Comparison of ENCODE assay signal across 26 cellular contexts in genomic region chr9:132894857-132895846, GRCh38. TPM values are rescaled to one million over a fixed set of nuclear protein-coding genes. Genes with fewer than 3 reads are reported as not detected.
DNase-seq lines count a peak whose midpoint lies in the region; ATAC-seq and TF ChIP-seq lines count a peak whose summit lies in the region.
"Had no signal": no experiment of that assay in that cellular context is flagged by ENCODE, and none has a peak within 500 bp of the region (broad histone marks: within the 10 kb centered on the region; RNA-seq: fewer than 3 reads in every experiment).

No MANE protein-coding gene starts in this region.

- H3K27me3 ChIP-seq in IMR-90 (ENCODE audit: control insufficient read depth, insufficient read depth, low read length) (no peaks in the 10 kb centered on the region), ovary (no peaks in the 10 kb centered on the region)
- H3K27me3 ChIP-seq: heart right ventricle, SJSA1 had no signal

- H3K79me1 ChIP-seq in IMR-90 (ENCODE audit: low read depth in 1 of 2, low read length in 2 of 2): no peaks in the 10 kb centered on the region

- dilution Hi-C loops in IMR-90 (cut with HindIII; ENCODE audit: low sequenced_read_pairs, unreplicated experiment): no loop called here

- POLR2A ChIA-PET in IMR-90 (lab: Charles Lee; ENCODE audit: unreplicated experiment): no interaction called here

- H4K91ac ChIP-seq in IMR-90 (ENCODE audit: insufficient read depth, low read depth, low read length): no peak overlapping the region

- H3K9me1 ChIP-seq in IMR-90 (ENCODE audit: insufficient read depth, low read length): no peaks in the 10 kb centered on the region

- no peak overlapping the region for H2BK5ac ChIP-seq in IMR-90 (ENCODE audit: low read depth, low read length, poor library complexity, severe bottlenecking)

- TF ChIP-seq EP300 in ovary (IDR thresholded peaks at IDR 0.05): no peak

- no peak overlapping the region for H4K8ac ChIP-seq in IMR-90 (ENCODE audit: low read depth in 2 of 2, low read length in 2 of 2)

- H3K4me2 ChIP-seq in IMR-90 (ENCODE audit: low read depth, low read length): no peak overlapping the region

- H3K56ac ChIP-seq in IMR-90 (ENCODE audit: extremely low read depth, insufficient read depth, low read length): no peak overlapping the region

- H3K4me1 ChIP-seq in IMR-90 (ENCODE audit: control insufficient read depth, insufficient read depth, low read length) (no peaks in the 10 kb centered on the region), ovary (ENCODE audit: insufficient read depth) (peaks cover 2% of the 10 kb centered on the region)
- H3K4me1 ChIP-seq: HAP-1, prostate gland, SJSA1 had no signal

- no peak for DNase-seq in IMR-90
- peak; percentile 47 for DNase-seq in NCI-H2196 (lab: John Stamatoyannopoulos, UW; ENCODE audit: unreplicated experiment)
- no peak for DNase-seq in substantia nigra (lab: John Stamatoyannopoulos, UW)
- DNase-seq in activated T-helper 1 cell treated with anti-CD3 and anti-CD28 coated beads, Interleukin-12 subunit alpha, Interleukin-12 subunit beta, Interleukin-2, Interleukin-4 antibody, amounts not matched to agents 30 ng/mL and 10 ng/mL and 1 ng/mL, durations not matched to agents 14 hours and 24 hours and 36 hours (ENCODE audit: low spot score): no peak
- no peak for DNase-seq in ovary
- DNase-seq in activated CD4-positive, CD25-positive, alpha-beta regulatory T cell (lab: John Stamatoyannopoulos, UW): no peak
- DNase-seq: activated B cell treated with CpG ODN at 0.5 μM for 24 hours; activated CD8-positive, alpha-beta T cell treated with anti-CD3 and anti-CD28 coated beads, Interleukin-2, amount 10 ng/mL, durations not matched to agents 7 days and 5 days; activated T-cell treated with anti-CD3 and anti-CD28 coated beads, Interleukin-2, amount 50 U/mL, for 48 hours; AML-193; aorta; effector CD8-positive, alpha-beta T cell; heart right ventricle; Karpas-422; NCI-H1092; NCI-H2081; stimulated activated CD4-positive, alpha-beta T cell treated with anti-CD3 and anti-CD28 coated beads, Interleukin-2, amount 100 ng/mL, for 24 hours; stimulated activated naive CD4-positive, alpha-beta T cell; T-helper 17 cell had no signal

- no peak overlapping the region for H2AK5ac ChIP-seq in IMR-90 (ENCODE audit: low read depth, low read length)

- H2AFZ ChIP-seq in IMR-90 (replicated peaks; ENCODE audit: low read length, poor library complexity): no peak overlapping the region

- H3K4me3 Mint-ChIP-seq in activated T-helper 1 cell treated with anti-CD3 and anti-CD28 coated beads, Interleukin-12 subunit alpha, Interleukin-12 subunit beta, Interleukin-2, Interleukin-4 antibody, amounts not matched to agents 30 ng/mL and 10 ng/mL and 1 ng/mL, durations not matched to agents 14 hours and 24 hours and 36 hours: no peak overlapping the region
- H3K4me3 Mint-ChIP-seq: activated B cell treated with CpG ODN at 0.5 μM for 24 hours; activated CD8-positive, alpha-beta T cell treated with anti-CD3 and anti-CD28 coated beads, Interleukin-2, amount 10 ng/mL, durations not matched to agents 7 days and 5 days; activated naive CD4-positive, alpha-beta T cell treated with anti-CD3 and anti-CD28 coated beads, Interleukin-2, amount 50 U/mL, for 24 hours; central memory CD8-positive, alpha-beta T cell; neural crest cell; T-helper 17 cell had no signal

- in situ Hi-C loops in IMR-90 (cut with MboI; ENCODE audit: low sequenced_read_pairs): no loop called here

- no peak overlapping the region for H2BK20ac ChIP-seq in IMR-90 (ENCODE audit: low read depth, low read length)

- H3K4me3 ChIP-seq in IMR-90 (ENCODE audit: insufficient read depth, low read depth, low read length) (no peak overlapping the region), ovary (no peak overlapping the region)
- H3K4me3 ChIP-seq: HAP-1, heart right ventricle, prostate gland, SJSA1 had no signal

- ATAC-seq in IMR-90 (ENCODE audit: low read depth): peak; percentile 66
- peak; percentile 82 for ATAC-seq in esophagus mucosa
- ATAC-seq: activated CD8-positive, alpha-beta T cell treated with anti-CD3 and anti-CD28 coated beads, Interleukin-2, amount 10 ng/mL, durations not matched to agents 7 days and 5 days; heart right ventricle; T-helper 17 cell had no signal

- no peak overlapping the region for H3K14ac ChIP-seq in IMR-90 (replicated peaks; ENCODE audit: low read depth, low read length)

- TF ChIP-seq POLR2A in IMR-90 (IDR thresholded peaks at IDR 0.05; ENCODE audit: low read depth, low read length): no peak
- TF ChIP-seq POLR2A in ovary (IDR thresholded peaks at IDR 0.05): no peak

- H4K5ac ChIP-seq in IMR-90 (ENCODE audit: low read depth, low read length): no peak overlapping the region

- H3K9me3 Mint-ChIP-seq in activated T-helper 1 cell treated with anti-CD3 and anti-CD28 coated beads, Interleukin-12 subunit alpha, Interleukin-12 subunit beta, Interleukin-2, Interleukin-4 antibody, amounts not matched to agents 30 ng/mL and 10 ng/mL and 1 ng/mL, durations not matched to agents 14 hours and 24 hours and 36 hours: no peaks in the 10 kb centered on the region
- H3K9me3 Mint-ChIP-seq: activated B cell treated with CpG ODN at 0.5 μM for 24 hours; activated naive CD4-positive, alpha-beta T cell treated with anti-CD3 and anti-CD28 coated beads, Interleukin-2, amount 50 U/mL, for 24 hours; central memory CD8-positive, alpha-beta T cell; neural crest cell had no signal

- H3K27ac ChIP-seq in IMR-90 (ENCODE audit: insufficient read depth, low read length) (no peak overlapping the region), substantia nigra (ENCODE audit: low read depth, low read length, poor library complexity, severe bottlenecking) (peak overlapping the region; percentile 9), ovary (no peak overlapping the region)
- H3K27ac ChIP-seq: heart right ventricle, prostate gland, SJSA1 had no signal

- no peaks in the 10 kb centered on the region for H3K9me3 ChIP-seq in IMR-90 (ENCODE audit: control insufficient read depth, insufficient read depth, low read length)
- no peaks in the 10 kb centered on the region for H3K9me3 ChIP-seq in ovary
- H3K9me3 ChIP-seq: HAP-1, heart right ventricle, prostate gland, SJSA1 had no signal

- H3K23ac ChIP-seq in IMR-90 (ENCODE audit: low read depth, low read length): no peak overlapping the region

- intact Hi-C loops in IMR-90 (cut with micrococcal nuclease): no loop called here
- intact Hi-C loops in activated T-helper 1 cell treated with anti-CD3 and anti-CD28 coated beads, Interleukin-12 subunit alpha, Interleukin-12 subunit beta, Interleukin-2, Interleukin-4 antibody, amounts not matched to agents 30 ng/mL and 10 ng/mL and 1 ng/mL, durations not matched to agents 14 hours and 24 hours and 36 hours (cut with micrococcal nuclease): no loop called here
- intact Hi-C loops in ovary (cut with DNase I): no loop called here

- H4K20me1 ChIP-seq in IMR-90 (ENCODE audit: insufficient read depth, low read length): 0 out of 2 replicates have a peak, but pooled peaks cover 5% of the 10 kb centered on the region

- peaks cover 25% of the 10 kb centered on the region for H3K36me3 Mint-ChIP-seq in activated T-helper 1 cell treated with anti-CD3 and anti-CD28 coated beads, Interleukin-12 subunit alpha, Interleukin-12 subunit beta, Interleukin-2, Interleukin-4 antibody, amounts not matched to agents 30 ng/mL and 10 ng/mL and 1 ng/mL, durations not matched to agents 14 hours and 24 hours and 36 hours (ENCODE audit: low read depth)

- H3K9ac ChIP-seq in IMR-90 (ENCODE audit: low read depth, low read length): no peak overlapping the region

- H3K4ac ChIP-seq in IMR-90 (ENCODE audit: low read depth, low read length): no peak overlapping the region

- no peak overlapping the region for H3K18ac ChIP-seq in IMR-90 (ENCODE audit: low read depth, low read length)

- no TSS peak for BruUV-seq in IMR-90 (replicated peaks; lab: Mats Ljungman, UMichigan)

- WGBS in IMR-90 (ENCODE audit: extremely low coverage in 2 of 2, insufficient read length in 1 of 2), 2 experiments: 76% methylated on average over 5 of the region's 9 CpGs; no CpG with 5 or more reads in 1 of the 2 experiments
- WGBS in ovary, 3 donors: 55 to 71% (median 60%) methylated on average over 9 of the region's 9 CpGs

- no peaks in the 10 kb centered on the region for H3K27me3 Mint-ChIP-seq in activated T-helper 1 cell treated with anti-CD3 and anti-CD28 coated beads, Interleukin-12 subunit alpha, Interleukin-12 subunit beta, Interleukin-2, Interleukin-4 antibody, amounts not matched to agents 30 ng/mL and 10 ng/mL and 1 ng/mL, durations not matched to agents 14 hours and 24 hours and 36 hours (ENCODE audit: insufficient read depth)
- H3K27me3 Mint-ChIP-seq: activated B cell treated with CpG ODN at 0.5 μM for 24 hours; activated naive CD4-positive, alpha-beta T cell treated with anti-CD3 and anti-CD28 coated beads, Interleukin-2, amount 50 U/mL, for 24 hours; central memory CD8-positive, alpha-beta T cell; T-helper 17 cell had no signal

- H3K4me1 Mint-ChIP-seq in activated T-helper 1 cell treated with anti-CD3 and anti-CD28 coated beads, Interleukin-12 subunit alpha, Interleukin-12 subunit beta, Interleukin-2, Interleukin-4 antibody, amounts not matched to agents 30 ng/mL and 10 ng/mL and 1 ng/mL, durations not matched to agents 14 hours and 24 hours and 36 hours (ENCODE audit: low read depth): no peaks in the 10 kb centered on the region
- H3K4me1 Mint-ChIP-seq: activated naive CD4-positive, alpha-beta T cell treated with anti-CD3 and anti-CD28 coated beads, Interleukin-2, amount 50 U/mL, for 24 hours; central memory CD8-positive, alpha-beta T cell; T-helper 17 cell had no signal

- CTCF ChIA-PET in IMR-90 (lab: Yijun Ruan, JAX): interaction anchor here (0.7 kb wide), 1 partner anchor 10 kb away, joined by 3 read pairs; no protein-coding TSS in a partner anchor

- no peak overlapping the region for H2BK120ac ChIP-seq in IMR-90 (ENCODE audit: low read depth, low read length)

- H3K36me3 ChIP-seq in IMR-90 (ENCODE audit: control insufficient read depth, insufficient read depth, low read length): peaks cover 53% of the 10 kb centered on the region
- H3K36me3 ChIP-seq in ovary: no peaks in the 10 kb centered on the region

- no peak overlapping the region for H2BK15ac ChIP-seq in IMR-90 (ENCODE audit: low read depth, low read length)

- no peak for TF ChIP-seq RAD21 in IMR-90 (IDR thresholded peaks at IDR 0.05; ENCODE audit: low read length)

- no peak for TF ChIP-seq CTCF in IMR-90 (conservative IDR thresholded peaks at IDR 0.05; ENCODE audit: low read depth, low read length)
- TF ChIP-seq CTCF in ovary (IDR thresholded peaks at IDR 0.05): no peak

- H3K27ac Mint-ChIP-seq in activated T-helper 1 cell treated with anti-CD3 and anti-CD28 coated beads, Interleukin-12 subunit alpha, Interleukin-12 subunit beta, Interleukin-2, Interleukin-4 antibody, amounts not matched to agents 30 ng/mL and 10 ng/mL and 1 ng/mL, durations not matched to agents 14 hours and 24 hours and 36 hours: no peak overlapping the region
- H3K27ac Mint-ChIP-seq: activated B cell treated with CpG ODN at 0.5 μM for 24 hours; activated CD8-positive, alpha-beta T cell treated with anti-CD3 and anti-CD28 coated beads, Interleukin-2, amount 10 ng/mL, durations not matched to agents 7 days and 5 days; activated naive CD4-positive, alpha-beta T cell treated with anti-CD3 and anti-CD28 coated beads, Interleukin-2, amount 50 U/mL, for 24 hours; T-helper 17 cell had no signal

- no peak overlapping the region for H2AK9ac ChIP-seq in IMR-90 (replicated peaks; ENCODE audit: low read depth, low read length, poor library complexity)

RNA-seq across cellular contexts. Expression of gene SPACA9, which starts 16.5 kb away (rescaled TPM):
- total RNA-seq in IMR-90 (2012; rRNA removed): 0.90 and 1.1 TPM in 2 replicates
- 4.3 and 4.9 TPM in 2 replicates for polyA plus RNA-seq in IMR-90 (2012; rRNA removed)
- 4.5 and 5.6 TPM in 2 replicates for polyA plus RNA-seq in IMR-90 (2012; cell fraction: cytosol; rRNA removed)
- polyA plus RNA-seq in IMR-90 (2012; cell fraction: nucleus; rRNA removed; ENCODE audit: low replicate concordance): 3.6 and 3.9 TPM in 2 replicates
- total RNA-seq in esophagus mucosa: 11.2 TPM
- total RNA-seq in activated T-helper 1 cell treated with anti-CD3 and anti-CD28 coated beads, Interleukin-12 subunit alpha, Interleukin-12 subunit beta, Interleukin-2, Interleukin-4 antibody, amounts not matched to agents 30 ng/mL and 10 ng/mL and 1 ng/mL, durations not matched to agents 14 hours and 24 hours and 36 hours: 0.88 and 0.91 TPM in 2 replicates
- 10 to 100 TPM in 1 of 7 donors, 1 to 10 TPM in 6; 4.6 to 22.4 (median 8.6) TPM for total RNA-seq in ovary
- polyA plus RNA-seq in ovary: 10 to 100 TPM in 1 of 2 donors, 1 to 10 TPM in 1; 8.2 to 10.8 TPM

RNA-seq across cellular contexts. Expression of gene AK8, which starts 17.1 kb away (rescaled TPM):
- total RNA-seq in IMR-90 (2012; rRNA removed) (under 0.01 TPM in 2 replicates), esophagus mucosa (1.7 TPM), ovary (1 to 10 TPM in 5 of 7 donors, under 1 TPM in 2; 0.36 to 9.8 (median 1.6) TPM)
- polyA plus RNA-seq in IMR-90 (2012; rRNA removed) (0.09 and 0.19 TPM in 2 replicates), ovary (1 to 10 TPM in 1 of 2 donors, under 1 TPM in 1; 0.64 to 2.7 TPM)
- 0.09 and 0.13 TPM in 2 replicates for polyA plus RNA-seq in IMR-90 (2012; cell fraction: cytosol; rRNA removed)
- polyA plus RNA-seq in IMR-90 (2012; cell fraction: nucleus; rRNA removed; ENCODE audit: low replicate concordance): 0.14 and 0.15 TPM in 2 replicates
- not detected in 2 replicates for total RNA-seq in activated T-helper 1 cell treated with anti-CD3 and anti-CD28 coated beads, Interleukin-12 subunit alpha, Interleukin-12 subunit beta, Interleukin-2, Interleukin-4 antibody, amounts not matched to agents 30 ng/mL and 10 ng/mL and 1 ng/mL, durations not matched to agents 14 hours and 24 hours and 36 hours

RNA-seq across cellular contexts. Expression of gene TSC1, which starts 49.3 kb away (rescaled TPM):
- total RNA-seq in IMR-90 (2012; rRNA removed) (44.2 and 56.3 TPM in 2 replicates), esophagus mucosa (22.6 TPM), ovary (10 to 100 TPM; 24.4 to 49.1 (median 42.0) TPM)
- polyA plus RNA-seq in IMR-90 (2012; rRNA removed) (24.0 and 25.7 TPM in 2 replicates), ovary (10 to 100 TPM; 18.9 to 32.9 TPM)
- polyA plus RNA-seq in IMR-90 (2012; cell fraction: cytosol; rRNA removed): 9.0 and 12.4 TPM in 2 replicates
- polyA plus RNA-seq in IMR-90 (2012; cell fraction: nucleus; rRNA removed; ENCODE audit: low replicate concordance): 57.8 and 168 TPM in 2 replicates
- 30.2 and 34.8 TPM in 2 replicates for total RNA-seq in activated T-helper 1 cell treated with anti-CD3 and anti-CD28 coated beads, Interleukin-12 subunit alpha, Interleukin-12 subunit beta, Interleukin-2, Interleukin-4 antibody, amounts not matched to agents 30 ng/mL and 10 ng/mL and 1 ng/mL, durations not matched to agents 14 hours and 24 hours and 36 hours
